8 cellular contexts compared by ENCODE assay signal in genomic region chr9:136949239-136949816, GRCh38. TPM values are rescaled to one million over a fixed set of nuclear protein-coding genes. Genes with fewer than 3 reads are reported as not detected.
DNase-seq lines count a peak whose midpoint lies in the region; ATAC-seq, FAIRE-seq and TF ChIP-seq lines count a peak whose summit lies in the region.
"Had no signal": no experiment of that assay in that cellular context is flagged by ENCODE, and none has a peak within 500 bp of the region (broad histone marks: within the 10 kb centered on the region; RNA-seq: fewer than 3 reads in every experiment).

No MANE protein-coding gene starts in this region.

- CTCF ChIA-PET in activated CD8-positive, alpha-beta T cell treated with anti-CD3 and anti-CD28 coated beads for 36 hours (lab: Charles Lee) = interaction anchor here (0.6 to 3.5 kb wide), 2 partner anchors 14 to 80 kb away, joined by 3 to 23 read pairs; partner anchors contain the start of gene ABCA2

- H3K27me3 ChIP-seq in iPS DF 6.9 (ENCODE audit: control insufficient read depth, insufficient read depth, low read length) = no peaks in the 10 kb centered on the region

- peak overlapping the region; percentile 83 for H3K27ac Mint-ChIP-seq in activated CD8-positive, alpha-beta T cell treated with anti-CD3 and anti-CD28 coated beads for 36 hours
- peak overlapping the region; percentile 81 for H3K27ac Mint-ChIP-seq in stimulated activated naive B cell treated with anti-CD40 and anti-IgM and Interleukin-4, amounts not matched to agents 10 μg/mL and 1 μg/mL and 100 μg/mL, for 72 hours

- peaks cover 10% of the 10 kb centered on the region for H3K4me1 Mint-ChIP-seq in activated CD8-positive, alpha-beta T cell treated with anti-CD3 and anti-CD28 coated beads for 36 hours (ENCODE audit: low read depth)
- peaks cover 8 to 24% of the 10 kb centered on the region in 2 donors for H3K4me1 Mint-ChIP-seq in stimulated activated naive B cell treated with anti-CD40 and anti-IgM and Interleukin-4, amounts not matched to agents 10 μg/mL and 1 μg/mL and 100 μg/mL, for 72 hours

- no peaks in the 10 kb centered on the region for H3K9me3 Mint-ChIP-seq in activated CD8-positive, alpha-beta T cell treated with anti-CD3 and anti-CD28 coated beads for 36 hours
- H3K9me3 Mint-ChIP-seq in stimulated activated naive B cell treated with anti-CD40 and anti-IgM and Interleukin-4, amounts not matched to agents 10 μg/mL and 1 μg/mL and 100 μg/mL, for 72 hours = no peaks in the 10 kb centered on the region

- POLR2A ChIA-PET in activated CD8-positive, alpha-beta T cell treated with anti-CD3 and anti-CD28 coated beads for 36 hours (lab: Charles Lee) = interaction anchor here (1.5 to 1.8 kb wide), 2 partner anchors 43 to 53 kb away, joined by 3 read pairs; partner anchors contain the start of gene PAXX

- H3K36me3 Mint-ChIP-seq in activated CD8-positive, alpha-beta T cell treated with anti-CD3 and anti-CD28 coated beads for 36 hours (ENCODE audit: low read depth) = no peaks in the 10 kb centered on the region
- H3K36me3 Mint-ChIP-seq in stimulated activated naive B cell treated with anti-CD40 and anti-IgM and Interleukin-4, amounts not matched to agents 10 μg/mL and 1 μg/mL and 100 μg/mL, for 72 hours = no peaks in the 10 kb centered on the region

- H3K4me3 Mint-ChIP-seq in activated CD8-positive, alpha-beta T cell treated with anti-CD3 and anti-CD28 coated beads for 36 hours = peak overlapping the region; percentile 82
- peak overlapping the region; percentile 87 to 94 for H3K4me3 Mint-ChIP-seq in stimulated activated naive B cell treated with anti-CD40 and anti-IgM and Interleukin-4, amounts not matched to agents 10 μg/mL and 1 μg/mL and 100 μg/mL, for 72 hours

- no peaks in the 10 kb centered on the region for H3K9me3 ChIP-seq in iPS DF 6.9 (ENCODE audit: control insufficient read depth, insufficient read depth, low read length)

- no CpG with 5 or more reads among the region's 22 CpGs for WGBS in iPS DF 6.9 (ENCODE audit: insufficient coverage, insufficient read length)

- H3K36me3 ChIP-seq in iPS DF 6.9 (ENCODE audit: control insufficient read depth, insufficient read depth, low read length) = no peaks in the 10 kb centered on the region

- peak; percentile 11 for DNase-seq in HTR-8/SVneo (ENCODE audit: insufficient read length, low spot score)
- no peak for DNase-seq in activated CD8-positive, alpha-beta T cell treated with anti-CD3 and anti-CD28 coated beads for 36 hours
- DNase-seq in iPS DF 6.9 (ENCODE audit: low read depth, low spot score) = no peak
- no peak for DNase-seq in stimulated activated naive B cell treated with anti-CD40 and anti-IgM and Interleukin-4, amounts not matched to agents 10 μg/mL and 1 μg/mL and 100 μg/mL, for 72 hours
- no peak for DNase-seq in cerebellar cortex (ENCODE audit: low spot score)
- DNase-seq in islet precursor cell = no peak
- DNase-seq in NCI-H524 treated with DMSO at 0.1 percent for 48 hours (lab: John Stamatoyannopoulos, UW) = no peak

- H3K4me1 ChIP-seq in iPS DF 6.9 (ENCODE audit: control insufficient read depth, insufficient read depth, low read length) = peaks cover 3% of the 10 kb centered on the region; the same call in 1 of the 2 replicates

- H3K27ac ChIP-seq in iPS DF 6.9 (ENCODE audit: low read length) = no peak overlapping the region

- intact Hi-C loops in activated CD8-positive, alpha-beta T cell treated with anti-CD3 and anti-CD28 coated beads for 36 hours (cut with micrococcal nuclease) = no loop called here

- H3K27me3 Mint-ChIP-seq in activated CD8-positive, alpha-beta T cell treated with anti-CD3 and anti-CD28 coated beads for 36 hours = no peaks in the 10 kb centered on the region
- H3K27me3 Mint-ChIP-seq in stimulated activated naive B cell treated with anti-CD40 and anti-IgM and Interleukin-4, amounts not matched to agents 10 μg/mL and 1 μg/mL and 100 μg/mL, for 72 hours = no peaks in the 10 kb centered on the region

- no peak for TF ChIP-seq CTCF in activated CD8-positive, alpha-beta T cell treated with anti-CD3 and anti-CD28 coated beads for 36 hours (IDR thresholded peaks at IDR 0.05)

- peak overlapping the region; percentile 59; the same call in 1 of the 2 replicates for H3K4me3 ChIP-seq in iPS DF 6.9 (ENCODE audit: low read length)

- FAIRE-seq in HTR-8/SVneo (lab: Jason Lieb, UNC) = no peak
- FAIRE-seq: TTC549 had no signal

- no peak for ATAC-seq in activated CD8-positive, alpha-beta T cell treated with anti-CD3 and anti-CD28 coated beads for 36 hours
- no peak for ATAC-seq in stimulated activated naive B cell treated with anti-CD40 and anti-IgM and Interleukin-4, amounts not matched to agents 10 μg/mL and 1 μg/mL and 100 μg/mL, for 72 hours (replicated peaks)

RNA-seq across cellular contexts. Expression of gene LCN12, which starts 2.7 kb away (rescaled TPM):
- total RNA-seq in activated CD8-positive, alpha-beta T cell treated with anti-CD3 and anti-CD28 coated beads for 36 hours = 1 to 10 TPM; 1.3 to 2.1 TPM

RNA-seq across cellular contexts. Expression of gene C8G, which starts 4.3 kb away (rescaled TPM):
- total RNA-seq in activated CD8-positive, alpha-beta T cell treated with anti-CD3 and anti-CD28 coated beads for 36 hours = under 1 TPM in 1 of 2 experiments, not detected in 1; 0.83 TPM

RNA-seq across cellular contexts. Expression of gene FBXW5, which starts 4.8 kb away (rescaled TPM):
- 10 to 100 TPM; 53.4 to 54.0 TPM for total RNA-seq in activated CD8-positive, alpha-beta T cell treated with anti-CD3 and anti-CD28 coated beads for 36 hours

RNA-seq across cellular contexts. Expression of gene PTGDS, which starts 28.0 kb away (rescaled TPM):
- not detected for total RNA-seq in activated CD8-positive, alpha-beta T cell treated with anti-CD3 and anti-CD28 coated beads for 36 hours

RNA-seq across cellular contexts. Expression of gene LCNL1, which starts 33.5 kb away (rescaled TPM):
- not detected for total RNA-seq in activated CD8-positive, alpha-beta T cell treated with anti-CD3 and anti-CD28 coated beads for 36 hours
